Comparison of ENCODE assay signal across 2 cellular contexts in genomic region chr13:53442979-53443378, GRCh38.
TF ChIP-seq lines count a peak whose summit lies in the region.

No MANE protein-coding gene starts in this region.

TF ChIP-seq in HepG2, 621 proteins besides CTCF, POLR2A, EP300 and RAD21 (continued from another document):
- TF ChIP-seq ZBTB4 (CRISPR knock-in tag; IDR thresholded peaks at IDR 0.05; ENCODE audit: borderline replicate concordance) (no peak), MAFK (conservative IDR thresholded peaks at IDR 0.05 in 1 of 2, IDR thresholded peaks at IDR 0.05 in 1 of 2; ENCODE audit: low read length in 2 of 2) (peak; percentile 79 to 89), BCL3 (CRISPR knock-in tag; IDR thresholded peaks at IDR 0.05) (no peak), PBX3 (CRISPR knock-in tag; IDR thresholded peaks at IDR 0.05; ENCODE audit: borderline replicate concordance) (no peak), SUZ12 (IDR thresholded peaks at IDR 0.05; ENCODE audit: low read depth, low read length) (no peak), ZFX (CRISPR knock-in tag; IDR thresholded peaks at IDR 0.05; ENCODE audit: low read depth) (no peak), ZNF230 (CRISPR knock-in tag; IDR thresholded peaks at IDR 0.05) (no peak), GTF2F1 (IDR thresholded peaks at IDR 0.05; ENCODE audit: low read length) (no peak), MAFF (IDR thresholded peaks at IDR 0.05; ENCODE audit: low read depth, low read length) (peak; percentile 86), SMAD3 (CRISPR knock-in tag; IDR thresholded peaks at IDR 0.05) (no peak), ZNF674 (CRISPR knock-in tag; IDR thresholded peaks at IDR 0.05; ENCODE audit: low read depth) (no peak)

TF ChIP-seq in K562, 482 proteins besides CTCF, POLR2A, EP300 and RAD21 (continued from another document):
- TF ChIP-seq ETV5 (CRISPR knock-in tag; IDR thresholded peaks at IDR 0.05; ENCODE audit: low read depth), result no peak
- peak; percentile 24 for TF ChIP-seq MAFG (tag; conservative IDR thresholded peaks at IDR 0.05)
- TF ChIP-seq ZKSCAN8 (CRISPR knock-in tag; IDR thresholded peaks at IDR 0.05), result no peak
- no peak for TF ChIP-seq FUS (optimal IDR thresholded peaks at IDR 0.05; ENCODE audit: low read depth, low read length)
- TF ChIP-seq C11orf30 (IDR thresholded peaks at IDR 0.05; ENCODE audit: low read depth), result peak; percentile 19; the same call in 1 of the 2 replicates
- TF ChIP-seq MAFF (IDR thresholded peaks at IDR 0.05; ENCODE audit: low read length), result 0 out of 2 replicates have a peak, but pooled peaks have one; percentile 50
- TF ChIP-seq ZNF316 (IDR thresholded peaks at IDR 0.05), result peak; percentile 36; the same call in 1 of the 2 replicates
- TF ChIP-seq KDM2B (CRISPR knock-in tag; IDR thresholded peaks at IDR 0.05), result no peak
- TF ChIP-seq MYBL2 (IDR thresholded peaks at IDR 0.05; ENCODE audit: low read depth), result no peak
- TF ChIP-seq MYBL2 (CRISPR knock-in tag; IDR thresholded peaks at IDR 0.05; ENCODE audit: borderline replicate concordance), result no peak
- TF ChIP-seq ZNF347 (CRISPR knock-in tag; IDR thresholded peaks at IDR 0.05; ENCODE audit: low read depth), result no peak
- no peak for TF ChIP-seq BDP1 (IDR thresholded peaks at IDR 0.05; ENCODE audit: insufficient read depth, insufficient read length)
- TF ChIP-seq MED1 (CRISPR knock-in tag; IDR thresholded peaks at IDR 0.05; ENCODE audit: borderline replicate concordance), result no peak
- no peak for TF ChIP-seq ARID1B (IDR thresholded peaks at IDR 0.05)
